ENCODE assay signal across 1 cellular context in the genomic region with DNA sequence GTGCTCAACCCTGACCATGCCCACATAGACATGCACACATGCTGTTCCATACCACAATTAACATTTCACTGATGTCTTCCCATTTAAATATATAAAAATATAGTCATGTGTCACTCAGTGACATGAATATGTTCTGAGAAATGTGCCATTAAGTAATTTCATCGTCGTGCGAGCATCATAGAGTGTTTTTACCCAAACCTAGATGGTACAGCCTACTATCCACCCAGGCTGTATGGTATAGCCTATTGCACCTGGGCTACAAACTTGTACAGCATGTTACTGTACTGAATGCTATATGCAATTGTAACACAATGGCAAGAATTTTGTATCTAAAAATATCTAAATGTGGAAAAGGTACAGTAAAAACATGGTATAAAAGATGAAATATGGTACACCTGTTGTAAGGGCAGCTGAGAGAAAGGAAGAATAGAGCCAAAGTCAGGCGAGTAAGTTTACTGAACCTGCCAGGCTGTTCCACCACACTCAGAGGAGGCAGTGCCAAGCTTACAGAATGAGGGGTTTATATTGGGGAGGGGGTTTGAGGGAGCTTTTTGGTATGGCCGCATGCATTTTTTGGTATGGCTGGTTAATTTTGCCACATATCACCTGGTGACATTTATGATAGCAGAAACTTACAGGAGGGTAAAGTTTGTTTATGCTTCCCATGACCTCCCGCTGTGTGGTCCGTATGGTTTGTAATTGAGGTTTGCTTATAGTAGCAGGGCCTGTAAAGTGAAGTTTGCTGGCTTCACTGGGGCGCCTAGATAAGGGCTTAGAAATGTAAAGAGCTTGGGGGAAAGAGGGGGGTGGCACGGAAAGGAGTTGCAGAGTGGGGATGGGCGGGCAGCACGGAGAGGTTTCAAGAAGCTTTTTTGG.
TF ChIP-seq lines count a peak whose summit lies in the region.

No MANE protein-coding gene starts in this region.

TF ChIP-seq in K562, 482 proteins besides CTCF, POLR2A, EP300 and RAD21 (continued from another document and continues in another):
- TF ChIP-seq MED1 (CRISPR knock-in tag; IDR thresholded peaks at IDR 0.05; ENCODE audit: borderline replicate concordance) (no peak), EGR1 (conservative IDR thresholded peaks at IDR 0.05) (no peak), ZNF717 (CRISPR knock-in tag; IDR thresholded peaks at IDR 0.05) (no peak), NR2C1 (IDR thresholded peaks at IDR 0.05) (no peak), NR2C1 (tag; IDR thresholded peaks at IDR 0.05) (no peak), KLF16 (IDR thresholded peaks at IDR 0.05) (peak; percentile 74), ELF2 (CRISPR knock-in tag; IDR thresholded peaks at IDR 0.05) (no peak), SMARCE1 (IDR thresholded peaks at IDR 0.05) (peak; percentile 82; the same call in 1 of the 2 replicates), ZNF124 (CRISPR knock-in tag; IDR thresholded peaks at IDR 0.05) (no peak), RFX1 (IDR thresholded peaks at IDR 0.05) (no peak), ZNF274 (IDR thresholded peaks at IDR 0.05; ENCODE audit: borderline replicate concordance, low read depth, low read length) (no peak), PHB2 (IDR thresholded peaks at IDR 0.05; ENCODE audit: low read depth) (peak; percentile 42; the same call in 1 of the 2 replicates), SIN3B (IDR thresholded peaks at IDR 0.05; ENCODE audit: low read depth) (no peak), ZNF75A (CRISPR knock-in tag; IDR thresholded peaks at IDR 0.05) (no peak), PRPF4 (IDR thresholded peaks at IDR 0.05; ENCODE audit: insufficient read depth, low read depth, low read length, poor library complexity, severe bottlenecking) (no peak), PML (IDR thresholded peaks at IDR 0.05; ENCODE audit: low read length) (peak; percentile 71), KDM4B (IDR thresholded peaks at IDR 0.05; ENCODE audit: borderline replicate concordance in 2 of 2, low read depth in 1 of 2) (no peak), ATF7 (IDR thresholded peaks at IDR 0.05) (no peak), NR2F6 (CRISPR knock-in tag; IDR thresholded peaks at IDR 0.05) (no peak), KAT7 (CRISPR knock-in tag; IDR thresholded peaks at IDR 0.05; ENCODE audit: borderline replicate concordance) (no peak), TAF7 (tag; IDR thresholded peaks at IDR 0.05) (no peak), SNRNP70 (optimal IDR thresholded peaks at IDR 0.05; ENCODE audit: low read depth, low read length) (no peak), RBM22 (IDR thresholded peaks at IDR 0.05; ENCODE audit: low read depth, low read length, poor library complexity, severe bottlenecking) (no peak), ZNF324 (CRISPR knock-in tag; IDR thresholded peaks at IDR 0.05) (no peak), ETS2 (tag; IDR thresholded peaks at IDR 0.05; ENCODE audit: borderline replicate concordance, poor library complexity, severe bottlenecking) (no peak), ZBTB7A (IDR thresholded peaks at IDR 0.05; ENCODE audit: borderline replicate concordance, control insufficient read depth, low read depth, low read length) (peak; percentile 28; the same call in 1 of the 2 replicates), NCOA6 (IDR thresholded peaks at IDR 0.05) (no peak), CCNT2 (IDR thresholded peaks at IDR 0.05; ENCODE audit: borderline replicate concordance, extremely low read depth, insufficient read length, low read depth, low read length) (no peak), NEUROD1 (IDR thresholded peaks at IDR 0.05; ENCODE audit: borderline replicate concordance, low read depth, low read length, partially characterized antibody) (no peak), ZNF174 (CRISPR knock-in tag; IDR thresholded peaks at IDR 0.05) (no peak), DACH1 (IDR thresholded peaks at IDR 0.05; ENCODE audit: partially characterized antibody) (no peak), ZNF146 (CRISPR knock-in tag; IDR thresholded peaks at IDR 0.05; ENCODE audit: unreplicated experiment) (no peak), ZNF41 (CRISPR knock-in tag; conservative IDR thresholded peaks at IDR 0.05) (no peak), ZNF444 (CRISPR knock-in tag; IDR thresholded peaks at IDR 0.05) (no peak), SMAD4 (CRISPR knock-in tag; conservative IDR thresholded peaks at IDR 0.05) (0 out of 2 replicates have a peak, but pooled peaks have one; percentile 36), OTX1 (CRISPR knock-in tag; IDR thresholded peaks at IDR 0.05) (no peak), GTF2E2 (tag; IDR thresholded peaks at IDR 0.05) (no peak), FOXA1 (IDR thresholded peaks at IDR 0.05; ENCODE audit: borderline replicate concordance) (no peak), PPARD (CRISPR knock-in tag; IDR thresholded peaks at IDR 0.05) (no peak), SAFB2 (IDR thresholded peaks at IDR 0.05; ENCODE audit: borderline replicate concordance, low read depth, low read length, severe bottlenecking) (no peak), NR3C1 (CRISPR knock-in tag; IDR thresholded peaks at IDR 0.05) (no peak), ZFPM2 (CRISPR knock-in tag; IDR thresholded peaks at IDR 0.05) (no peak), PCBP2 (IDR thresholded peaks at IDR 0.05; ENCODE audit: low read depth, low read length, poor library complexity, severe bottlenecking) (no peak), SMARCA5 (IDR thresholded peaks at IDR 0.05) (no peak), HMGN3 (IDR thresholded peaks at IDR 0.05; ENCODE audit: borderline replicate concordance, extremely low read depth, insufficient read length, low read depth, low read length) (no peak), NCOA4 (IDR thresholded peaks at IDR 0.05; ENCODE audit: partially characterized antibody) (no peak), NFIX (CRISPR knock-in tag; IDR thresholded peaks at IDR 0.05; ENCODE audit: low read depth) (no peak), CBFA2T2 (conservative IDR thresholded peaks at IDR 0.05) (peak; percentile 84), TFAM (CRISPR knock-in tag; conservative IDR thresholded peaks at IDR 0.05) (no peak), ESRRA (IDR thresholded peaks at IDR 0.05; ENCODE audit: borderline replicate concordance, low read depth) (no peak)
- TF ChIP-seq, protein P1, sequence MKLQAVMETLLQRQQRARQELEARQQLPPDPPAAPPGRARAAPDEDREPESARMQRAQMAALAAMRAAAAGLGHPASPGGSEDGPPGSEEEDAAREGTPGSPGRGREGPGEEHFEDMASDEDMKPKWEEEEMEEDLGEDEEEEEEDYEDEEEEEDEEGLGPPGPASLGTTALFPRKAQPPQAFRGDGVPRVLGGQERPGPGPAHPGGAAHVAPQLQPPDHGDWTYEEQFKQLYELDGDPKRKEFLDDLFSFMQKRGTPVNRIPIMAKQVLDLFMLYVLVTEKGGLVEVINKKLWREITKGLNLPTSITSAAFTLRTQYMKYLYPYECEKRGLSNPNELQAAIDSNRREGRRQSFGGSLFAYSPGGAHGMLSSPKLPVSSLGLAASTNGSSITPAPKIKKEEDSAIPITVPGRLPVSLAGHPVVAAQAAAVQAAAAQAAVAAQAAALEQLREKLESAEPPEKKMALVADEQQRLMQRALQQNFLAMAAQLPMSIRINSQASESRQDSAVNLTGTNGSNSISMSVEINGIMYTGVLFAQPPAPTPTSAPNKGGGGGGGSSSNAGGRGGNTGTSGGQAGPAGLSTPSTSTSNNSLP (IDR thresholded peaks at IDR 0.05; ENCODE audit: borderline replicate concordance, low read depth, low read length), result no peak
- TF ChIP-seq, protein P2, sequence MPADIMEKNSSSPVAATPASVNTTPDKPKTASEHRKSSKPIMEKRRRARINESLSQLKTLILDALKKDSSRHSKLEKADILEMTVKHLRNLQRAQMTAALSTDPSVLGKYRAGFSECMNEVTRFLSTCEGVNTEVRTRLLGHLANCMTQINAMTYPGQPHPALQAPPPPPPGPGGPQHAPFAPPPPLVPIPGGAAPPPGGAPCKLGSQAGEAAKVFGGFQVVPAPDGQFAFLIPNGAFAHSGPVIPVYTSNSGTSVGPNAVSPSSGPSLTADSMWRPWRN (IDR thresholded peaks at IDR 0.05; ENCODE audit: low read depth), result peak; percentile 17; the same call in 1 of the 2 replicates
- TF ChIP-seq, protein P3, sequence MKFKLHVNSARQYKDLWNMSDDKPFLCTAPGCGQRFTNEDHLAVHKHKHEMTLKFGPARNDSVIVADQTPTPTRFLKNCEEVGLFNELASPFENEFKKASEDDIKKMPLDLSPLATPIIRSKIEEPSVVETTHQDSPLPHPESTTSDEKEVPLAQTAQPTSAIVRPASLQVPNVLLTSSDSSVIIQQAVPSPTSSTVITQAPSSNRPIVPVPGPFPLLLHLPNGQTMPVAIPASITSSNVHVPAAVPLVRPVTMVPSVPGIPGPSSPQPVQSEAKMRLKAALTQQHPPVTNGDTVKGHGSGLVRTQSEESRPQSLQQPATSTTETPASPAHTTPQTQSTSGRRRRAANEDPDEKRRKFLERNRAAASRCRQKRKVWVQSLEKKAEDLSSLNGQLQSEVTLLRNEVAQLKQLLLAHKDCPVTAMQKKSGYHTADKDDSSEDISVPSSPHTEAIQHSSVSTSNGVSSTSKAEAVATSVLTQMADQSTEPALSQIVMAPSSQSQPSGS (CRISPR knock-in tag; IDR thresholded peaks at IDR 0.05), result no peak
- TF ChIP-seq, protein P4, sequence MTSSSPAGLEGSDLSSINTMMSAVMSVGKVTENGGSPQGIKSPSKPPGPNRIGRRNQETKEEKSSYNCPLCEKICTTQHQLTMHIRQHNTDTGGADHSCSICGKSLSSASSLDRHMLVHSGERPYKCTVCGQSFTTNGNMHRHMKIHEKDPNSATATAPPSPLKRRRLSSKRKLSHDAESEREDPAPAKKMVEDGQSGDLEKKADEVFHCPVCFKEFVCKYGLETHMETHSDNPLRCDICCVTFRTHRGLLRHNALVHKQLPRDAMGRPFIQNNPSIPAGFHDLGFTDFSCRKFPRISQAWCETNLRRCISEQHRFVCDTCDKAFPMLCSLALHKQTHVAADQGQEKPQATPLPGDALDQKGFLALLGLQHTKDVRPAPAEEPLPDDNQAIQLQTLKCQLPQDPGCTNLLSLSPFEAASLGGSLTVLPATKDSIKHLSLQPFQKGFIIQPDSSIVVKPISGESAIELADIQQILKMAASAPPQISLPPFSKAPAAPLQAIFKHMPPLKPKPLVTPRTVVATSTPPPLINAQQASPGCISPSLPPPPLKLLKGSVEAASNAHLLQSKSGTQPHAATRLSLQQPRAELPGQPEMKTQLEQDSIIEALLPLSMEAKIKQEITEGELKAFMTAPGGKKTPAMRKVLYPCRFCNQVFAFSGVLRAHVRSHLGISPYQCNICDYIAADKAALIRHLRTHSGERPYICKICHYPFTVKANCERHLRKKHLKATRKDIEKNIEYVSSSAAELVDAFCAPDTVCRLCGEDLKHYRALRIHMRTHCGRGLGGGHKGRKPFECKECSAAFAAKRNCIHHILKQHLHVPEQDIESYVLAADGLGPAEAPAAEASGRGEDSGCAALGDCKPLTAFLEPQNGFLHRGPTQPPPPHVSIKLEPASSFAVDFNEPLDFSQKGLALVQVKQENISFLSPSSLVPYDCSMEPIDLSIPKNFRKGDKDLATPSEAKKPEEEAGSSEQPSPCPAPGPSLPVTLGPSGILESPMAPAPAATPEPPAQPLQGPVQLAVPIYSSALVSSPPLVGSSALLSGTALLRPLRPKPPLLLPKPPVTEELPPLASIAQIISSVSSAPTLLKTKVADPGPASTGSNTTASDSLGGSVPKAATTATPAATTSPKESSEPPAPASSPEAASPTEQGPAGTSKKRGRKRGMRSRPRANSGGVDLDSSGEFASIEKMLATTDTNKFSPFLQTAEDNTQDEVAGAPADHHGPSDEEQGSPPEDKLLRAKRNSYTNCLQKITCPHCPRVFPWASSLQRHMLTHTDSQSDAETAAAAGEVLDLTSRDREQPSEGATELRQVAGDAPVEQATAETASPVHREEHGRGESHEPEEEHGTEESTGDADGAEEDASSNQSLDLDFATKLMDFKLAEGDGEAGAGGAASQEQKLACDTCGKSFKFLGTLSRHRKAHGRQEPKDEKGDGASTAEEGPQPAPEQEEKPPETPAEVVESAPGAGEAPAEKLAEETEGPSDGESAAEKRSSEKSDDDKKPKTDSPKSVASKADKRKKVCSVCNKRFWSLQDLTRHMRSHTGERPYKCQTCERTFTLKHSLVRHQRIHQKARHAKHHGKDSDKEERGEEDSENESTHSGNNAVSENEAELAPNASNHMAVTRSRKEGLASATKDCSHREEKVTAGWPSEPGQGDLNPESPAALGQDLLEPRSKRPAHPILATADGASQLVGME (CRISPR knock-in tag; IDR thresholded peaks at IDR 0.05), result no peak
- TF ChIP-seq, protein P5, sequence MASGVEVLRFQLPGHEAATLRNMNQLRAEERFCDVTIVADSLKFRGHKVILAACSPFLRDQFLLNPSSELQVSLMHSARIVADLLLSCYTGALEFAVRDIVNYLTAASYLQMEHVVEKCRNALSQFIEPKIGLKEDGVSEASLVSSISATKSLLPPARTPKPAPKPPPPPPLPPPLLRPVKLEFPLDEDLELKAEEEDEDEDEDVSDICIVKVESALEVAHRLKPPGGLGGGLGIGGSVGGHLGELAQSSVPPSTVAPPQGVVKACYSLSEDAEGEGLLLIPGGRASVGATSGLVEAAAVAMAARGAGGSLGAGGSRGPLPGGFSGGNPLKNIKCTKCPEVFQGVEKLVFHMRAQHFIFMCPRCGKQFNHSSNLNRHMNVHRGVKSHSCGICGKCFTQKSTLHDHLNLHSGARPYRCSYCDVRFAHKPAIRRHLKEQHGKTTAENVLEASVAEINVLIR (CRISPR knock-in tag; IDR thresholded peaks at IDR 0.05), result no peak
- TF ChIP-seq, protein P6, sequence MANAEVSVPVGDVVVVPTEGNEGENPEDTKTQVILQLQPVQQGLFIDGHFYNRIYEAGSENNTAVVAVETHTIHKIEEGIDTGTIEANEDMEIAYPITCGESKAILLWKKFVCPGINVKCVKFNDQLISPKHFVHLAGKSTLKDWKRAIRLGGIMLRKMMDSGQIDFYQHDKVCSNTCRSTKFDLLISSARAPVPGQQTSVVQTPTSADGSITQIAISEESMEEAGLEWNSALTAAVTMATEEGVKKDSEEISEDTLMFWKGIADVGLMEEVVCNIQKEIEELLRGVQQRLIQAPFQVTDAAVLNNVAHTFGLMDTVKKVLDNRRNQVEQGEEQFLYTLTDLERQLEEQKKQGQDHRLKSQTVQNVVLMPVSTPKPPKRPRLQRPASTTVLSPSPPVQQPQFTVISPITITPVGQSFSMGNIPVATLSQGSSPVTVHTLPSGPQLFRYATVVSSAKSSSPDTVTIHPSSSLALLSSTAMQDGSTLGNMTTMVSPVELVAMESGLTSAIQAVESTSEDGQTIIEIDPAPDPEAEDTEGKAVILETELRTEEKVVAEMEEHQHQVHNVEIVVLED (CRISPR knock-in tag; IDR thresholded peaks at IDR 0.05), result no peak
- TF ChIP-seq, protein P7, sequence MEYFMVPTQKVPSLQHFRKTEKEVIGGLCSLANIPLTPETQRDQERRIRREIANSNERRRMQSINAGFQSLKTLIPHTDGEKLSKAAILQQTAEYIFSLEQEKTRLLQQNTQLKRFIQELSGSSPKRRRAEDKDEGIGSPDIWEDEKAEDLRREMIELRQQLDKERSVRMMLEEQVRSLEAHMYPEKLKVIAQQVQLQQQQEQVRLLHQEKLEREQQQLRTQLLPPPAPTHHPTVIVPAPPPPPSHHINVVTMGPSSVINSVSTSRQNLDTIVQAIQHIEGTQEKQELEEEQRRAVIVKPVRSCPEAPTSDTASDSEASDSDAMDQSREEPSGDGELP (CRISPR knock-in tag; IDR thresholded peaks at IDR 0.05; ENCODE audit: borderline replicate concordance), result no peak; the same call in 1 of the 2 replicates
